13 cellular contexts compared by ENCODE assay signal in the genomic region with DNA sequence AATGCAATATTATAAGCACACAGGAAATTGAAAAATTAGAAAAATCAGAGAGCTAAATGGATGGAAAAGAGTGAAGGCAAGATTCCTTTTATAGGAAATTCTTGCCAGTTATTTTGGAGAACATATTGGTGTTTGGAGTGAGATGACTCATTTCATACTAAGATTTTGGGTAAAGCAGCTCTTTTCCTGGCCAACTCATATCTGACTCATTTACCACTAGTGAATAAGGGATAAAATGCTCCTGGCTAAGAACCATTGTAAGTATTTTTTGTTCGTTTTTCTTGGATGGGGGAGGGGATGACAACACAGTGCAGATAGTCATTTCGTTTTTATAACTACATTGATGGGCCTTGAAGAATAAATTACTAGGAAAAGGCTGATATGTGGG.
DNase-seq lines count a peak whose midpoint lies in the region; ATAC-seq, FAIRE-seq and TF ChIP-seq lines count a peak whose summit lies in the region.
"Had no signal": no experiment of that assay in that cellular context is flagged by ENCODE, and none has a peak within 500 bp of the region (broad histone marks: within the 10 kb centered on the region; RNA-seq: fewer than 3 reads in every experiment).

No MANE protein-coding gene starts in this region.

- no peaks in the 10 kb centered on the region for H3K27me3 ChIP-seq in A673 (replicated peaks; ENCODE audit: insufficient read depth, low read depth, low read length, poor library complexity)
- no peaks in the 10 kb centered on the region for H3K27me3 ChIP-seq in mammary epithelial cell (ENCODE audit: insufficient read depth, low read length)
- no peaks in the 10 kb centered on the region for H3K27me3 ChIP-seq in HepG2 (ENCODE audit: control insufficient read depth in 1 of 2, insufficient read depth in 2 of 2, low read length in 2 of 2)

- no peaks in the 10 kb centered on the region for H3K27me3 Mint-ChIP-seq in T-helper 2 cell treated with Interferon-gamma antibody and Interleukin-4, amounts not matched to agents 5 μg/mL and 100 μg/mL, for 36 hours (ENCODE audit: low read depth)
- H3K27me3 Mint-ChIP-seq: CD4-positive, alpha-beta T cell; naive thymus-derived CD4-positive, alpha-beta T cell; T-helper 17 cell had no signal

- no peak overlapping the region for H3K4me3 Mint-ChIP-seq in T-helper 2 cell treated with Interferon-gamma antibody and Interleukin-4, amounts not matched to agents 5 μg/mL and 100 μg/mL, for 36 hours
- H3K4me3 Mint-ChIP-seq: CD4-positive, alpha-beta T cell; naive thymus-derived CD4-positive, alpha-beta T cell; T-helper 17 cell had no signal

- H3K27ac Mint-ChIP-seq in T-helper 2 cell treated with Interferon-gamma antibody and Interleukin-4, amounts not matched to agents 5 μg/mL and 100 μg/mL, for 36 hours, result no peak overlapping the region
- H3K27ac Mint-ChIP-seq: CD4-positive, alpha-beta T cell; T-helper 17 cell had no signal

- TF ChIP-seq RAD21 in HepG2 (CRISPR knock-in tag; IDR thresholded peaks at IDR 0.05), result no peak

- H2AFZ ChIP-seq in mammary epithelial cell (ENCODE audit: low read depth, low read length) (no peak overlapping the region), HepG2 (ENCODE audit: low read length) (no peak overlapping the region)

- H3K4me1 Mint-ChIP-seq in T-helper 2 cell treated with Interferon-gamma antibody and Interleukin-4, amounts not matched to agents 5 μg/mL and 100 μg/mL, for 36 hours (ENCODE audit: low read depth), result no peaks in the 10 kb centered on the region
- H3K4me1 Mint-ChIP-seq: naive thymus-derived CD4-positive, alpha-beta T cell; T-helper 17 cell had no signal

- in situ Hi-C loops in mammary epithelial cell (cut with MboI; ENCODE audit: low sequenced_read_pairs in 2 of 2) (no loop called here), HepG2 (cut with HindIII; ENCODE audit: extremely low pct_ligation_motif_present, low pct_unique_long_range_greater_than_20kb) (no loop called here)

- CTCF ChIA-PET in A673 (lab: Charles Lee), result interaction anchor here (0.6 kb wide), 1 partner anchor 133 kb away, joined by 3 read pairs; no protein-coding TSS in a partner anchor
- CTCF ChIA-PET in mammary epithelial cell (lab: Charles Lee; ENCODE audit: low non-redundant PET), result interaction anchor here (0.7 kb wide), 1 partner anchor 19 kb away, joined by 6 read pairs; no protein-coding TSS in a partner anchor
- CTCF ChIA-PET in HepG2 (lab: Yijun Ruan, JAX; ENCODE audit: low intra/inter-chr PET ratio, low total read pairs), result no interaction called here

- no peak for TF ChIP-seq CTCF in A673 (conservative IDR thresholded peaks at IDR 0.05; ENCODE audit: low read depth, low read length)
- no peak for TF ChIP-seq CTCF in mammary epithelial cell (conservative IDR thresholded peaks at IDR 0.05 in 1 of 2, IDR thresholded peaks at IDR 0.05 in 1 of 2; ENCODE audit: extremely low read depth in 1 of 2, insufficient read depth in 1 of 2, low read depth in 1 of 2, low read length in 2 of 2)
- no peak for TF ChIP-seq CTCF in HepG2 (CRISPR knock-in tag; IDR thresholded peaks at IDR 0.05)

- POLR2A ChIA-PET in A673 (lab: Charles Lee; ENCODE audit: low non-redundant PET), result no interaction called here
- POLR2A ChIA-PET in HepG2 (lab: Yijun Ruan, JAX), result no interaction called here

- H3K9me3 ChIP-seq in A673 (ENCODE audit: low read depth, low read length, poor library complexity, severe bottlenecking) (no peaks in the 10 kb centered on the region), mammary epithelial cell (replicated peaks; ENCODE audit: insufficient read depth, low read length) (no peaks in the 10 kb centered on the region), HepG2 (ENCODE audit: low read length) (peaks cover 88% of the 10 kb centered on the region)
- H3K9me3 ChIP-seq: HAP-1 had no signal

- no peaks in the 10 kb centered on the region for H3K36me3 Mint-ChIP-seq in T-helper 2 cell treated with Interferon-gamma antibody and Interleukin-4, amounts not matched to agents 5 μg/mL and 100 μg/mL, for 36 hours (ENCODE audit: low read depth)
- H3K36me3 Mint-ChIP-seq: naive thymus-derived CD4-positive, alpha-beta T cell had no signal

- TF ChIP-seq EP300 in HepG2 (IDR thresholded peaks at IDR 0.05; ENCODE audit: low read depth in 2 of 2, low read length in 2 of 2) (no peak), HepG2 (CRISPR knock-in tag; IDR thresholded peaks at IDR 0.05; ENCODE audit: borderline replicate concordance) (no peak)

- 0% methylated on average over 2 of the region's 2 CpGs for WGBS in mammary epithelial cell (ENCODE audit: low coverage, missing lambda C conversion rate)
- 2% methylated on average over 2 of the region's 2 CpGs for WGBS in HepG2 (ENCODE audit: low lambda C conversion rate)

- H3K27ac ChIP-seq in A673 (ENCODE audit: low read depth, low read length, poor library complexity, severe bottlenecking), result peak overlapping the region; percentile 81
- H3K27ac ChIP-seq in mammary epithelial cell (ENCODE audit: insufficient read depth, low read depth, low read length), result peak overlapping the region; percentile 29
- no peak overlapping the region for H3K27ac ChIP-seq in HepG2 (ENCODE audit: extremely low read length, insufficient read depth, low read length)

- no peak for FAIRE-seq in HepG2 (lab: Jason Lieb, UNC)
- FAIRE-seq: endometrium had no signal

- BruUV-seq in A673 (replicated peaks; lab: Mats Ljungman, UMichigan), result no TSS peak
- no TSS peak for BruUV-seq in mammary epithelial cell (replicated peaks; lab: Mats Ljungman, UMichigan)
- no TSS peak for BruUV-seq in HepG2 (replicated peaks; lab: Mats Ljungman, UMichigan)

- H3K9ac ChIP-seq in mammary epithelial cell (ENCODE audit: insufficient read depth, low read length) (no peak overlapping the region), HepG2 (ENCODE audit: insufficient read depth, low read depth, low read length) (no peak overlapping the region)

- H4K20me1 ChIP-seq in mammary epithelial cell (ENCODE audit: insufficient read depth, low read length) (no peaks in the 10 kb centered on the region), HepG2 (ENCODE audit: insufficient read depth, low read length) (no peaks in the 10 kb centered on the region)

- intact Hi-C loops in A673 (cut with micrococcal nuclease; ENCODE audit: unreplicated experiment), result loop anchor here (10.0 kb wide), 1 partner anchor 413 kb away; no protein-coding TSS in a partner anchor
- intact Hi-C loops in mammary epithelial cell (cut with micrococcal nuclease), result no loop called here
- intact Hi-C loops in HepG2 (cut with micrococcal nuclease; ENCODE audit: unreplicated experiment), result no loop called here

- H3K4me2 ChIP-seq in mammary epithelial cell (ENCODE audit: insufficient read depth, low read depth, low read length), result peak overlapping the region; percentile 68
- H3K4me2 ChIP-seq in HepG2 (ENCODE audit: low read depth, low read length), result no peak overlapping the region

- peak; percentile 92 for DNase-seq in A673 (ENCODE audit: low spot score)
- peak; percentile 95 for DNase-seq in HT1080 (ENCODE audit: low read depth)
- peak; percentile 85 for DNase-seq in mammary epithelial cell
- peak; percentile 70 for DNase-seq in kidney tubule cell (ENCODE audit: low spot score)
- DNase-seq in mucosa of gallbladder (ENCODE audit: low spot score), result no peak
- no peak for DNase-seq in HepG2 (ENCODE audit: low spot score)
- DNase-seq in T-helper 2 cell treated with Interferon-gamma antibody and Interleukin-4, amounts not matched to agents 5 μg/mL and 100 μg/mL, for 36 hours (ENCODE audit: low spot score), result no peak
- DNase-seq in T-helper 9 cell, result no peak
- DNase-seq: CD4-positive, alpha-beta T cell; naive thymus-derived CD4-positive, alpha-beta T cell; T-helper 17 cell had no signal

- peaks cover 40% of the 10 kb centered on the region for H3K9me3 Mint-ChIP-seq in T-helper 2 cell treated with Interferon-gamma antibody and Interleukin-4, amounts not matched to agents 5 μg/mL and 100 μg/mL, for 36 hours

- no peak overlapping the region for H3K4me3 ChIP-seq in A673 (ENCODE audit: low read depth, low read length, poor library complexity, severe bottlenecking)
- H3K4me3 ChIP-seq in mammary epithelial cell (replicated peaks in 1 of 3; ENCODE audit: insufficient read depth in 1 of 3, low read depth in 2 of 3, low read length in 3 of 3), result no peak overlapping the region
- no peak overlapping the region for H3K4me3 ChIP-seq in HepG2 (replicated peaks in 1 of 3; ENCODE audit: insufficient read depth in 1 of 3, low read depth in 2 of 3, low read length in 3 of 3)
- H3K4me3 ChIP-seq: HAP-1 had no signal

- no peak for TF ChIP-seq POLR2A in HepG2 (IDR thresholded peaks at IDR 0.05; ENCODE audit: insufficient read depth in 1 of 2, low read depth in 2 of 2, low read length in 2 of 2)

- no peak for ATAC-seq in HepG2
- ATAC-seq: naive thymus-derived CD4-positive, alpha-beta T cell; T-helper 17 cell had no signal

- no peaks in the 10 kb centered on the region for H3K36me3 ChIP-seq in A673 (ENCODE audit: insufficient read depth, low read length, poor library complexity, severe bottlenecking)
- no peaks in the 10 kb centered on the region for H3K36me3 ChIP-seq in mammary epithelial cell (ENCODE audit: insufficient read depth, low read length)
- H3K36me3 ChIP-seq in HepG2 (replicated peaks in 1 of 2; ENCODE audit: control insufficient read depth in 1 of 2, insufficient read depth in 2 of 2, low read length in 2 of 2), result no peaks in the 10 kb centered on the region
- H3K36me3 ChIP-seq: HAP-1 had no signal

- dilution Hi-C loops in mammary epithelial cell (cut with HindIII; ENCODE audit: low sequenced_read_pairs), result no loop called here

- no peaks in the 10 kb centered on the region for H3K79me2 ChIP-seq in mammary epithelial cell (ENCODE audit: insufficient read depth, low read length)
- no peaks in the 10 kb centered on the region for H3K79me2 ChIP-seq in HepG2 (ENCODE audit: insufficient read depth, low read length)

- H3K4me1 ChIP-seq in A673 (ENCODE audit: insufficient read depth, low read length, poor library complexity, severe bottlenecking) (peaks cover 39% of the 10 kb centered on the region), mammary epithelial cell (ENCODE audit: insufficient read depth, low read length) (peaks cover 49% of the 10 kb centered on the region), HepG2 (ENCODE audit: insufficient read depth, low read length) (no peaks in the 10 kb centered on the region)
- H3K4me1 ChIP-seq: HAP-1 had no signal

TF ChIP-seq in HepG2, 621 proteins besides CTCF, POLR2A, EP300 and RAD21 (continues in another document):
- TF ChIP-seq THYN1 (CRISPR knock-in tag; IDR thresholded peaks at IDR 0.05; ENCODE audit: borderline replicate concordance, low read depth) (no peak), NCOA5 (CRISPR knock-in tag; IDR thresholded peaks at IDR 0.05) (no peak), TFAP4 (IDR thresholded peaks at IDR 0.05; ENCODE audit: borderline replicate concordance, low read depth) (no peak), GZF1 (CRISPR knock-in tag; IDR thresholded peaks at IDR 0.05) (no peak), HMG20B (CRISPR knock-in tag; conservative IDR thresholded peaks at IDR 0.05) (no peak)

Comparison
In these comparisons a context has a peak if more than half of its experiments do, and no peak if none do; other contexts are left out.
1. DNase-seq: peak in A673 (single experiment), HT1080 (single experiment), mammary epithelial cell (single experiment) and kidney tubule cell (single experiment); none in mucosa of gallbladder (single experiment), HepG2 (single experiment), T-helper 2 cell treated with Interferon-gamma antibody and Interleukin-4, amounts not matched to agents 5 μg/mL and 100 μg/mL, for 36 hours (single experiment) and T-helper 9 cell (single experiment).